In genomic region chr1:2169200-2169836, GRCh38 we compare ENCODE assay signal across 27 cellular contexts.
"Had no signal": no experiment of that assay in that cellular context is flagged by ENCODE, and none has a peak within 500 bp of the region (broad histone marks: within the 10 kb centered on the region; RNA-seq: fewer than 3 reads in every experiment).

No MANE protein-coding gene starts in this region.

- DNase-seq: naive B cell; naive thymus-derived CD8-positive, alpha-beta T cell; nephron progenitor cell; occipital lobe; psoas muscle; right lobe of liver; sigmoid colon; small intestine; stimulated activated CD4-positive, alpha-beta T cell treated with anti-CD3 and anti-CD28 coated beads, Interleukin-15, amount 100 ng/mL, for 24 hours; stimulated activated CD4-positive, alpha-beta T cell treated with anti-CD3 and anti-CD28 coated beads, Interleukin-2, amount 100 ng/mL, for 24 hours; stimulated activated CD4-positive, alpha-beta T cell treated with anti-CD3 and anti-CD28 coated beads, Interleukin-2, amount 100 ng/mL, for 48 hours; stimulated activated CD4-positive, alpha-beta T cell treated with anti-CD3 and anti-CD28 coated beads, Interleukin-4, amount 100 ng/mL, for 24 hours; stimulated activated naive CD4-positive, alpha-beta T cell; substantia nigra; testis; tibial artery; transverse colon; upper lobe of right lung; uterus had no signal

- FAIRE-seq: pancreas, small intestine had no signal

- H3K36me3 Mint-ChIP-seq: natural killer cell treated with Interleukin-12 subunit alpha and Interleukin-12 subunit beta and Interleukin-15 and Interleukin-18, amount 100 ng/mL, for 72 hours; type B pancreatic cell had no signal

- H3K27me3 Mint-ChIP-seq: naive B cell; naive thymus-derived CD8-positive, alpha-beta T cell; natural killer cell treated with Interleukin-12 subunit alpha and Interleukin-12 subunit beta and Interleukin-15 and Interleukin-18, amount 100 ng/mL, for 72 hours; stimulated activated naive CD8-positive, alpha-beta T cell treated with anti-CD3 and anti-CD28 coated beads, Interleukin-15, Interleukin-2, amounts not matched to agents 100 ng/mL and 50 ng/mL, for 24 hours; type B pancreatic cell had no signal

- H3K27ac Mint-ChIP-seq: natural killer cell treated with Interleukin-12 subunit alpha and Interleukin-12 subunit beta and Interleukin-15 and Interleukin-18, amount 100 ng/mL, for 72 hours; stimulated activated effector memory CD8-positive, alpha-beta T cell treated with anti-CD3 and anti-CD28 coated beads, Interleukin-12 subunit alpha, Interleukin-12 subunit beta, amount 100 ng/mL, for 72 hours; stimulated activated naive CD8-positive, alpha-beta T cell treated with anti-CD3 and anti-CD28 coated beads, Interleukin-15, Interleukin-2, amounts not matched to agents 100 ng/mL and 50 ng/mL, for 24 hours; type B pancreatic cell had no signal

- H3K4me1 Mint-ChIP-seq: neural crest cell had no signal

- H3K27me3 ChIP-seq: pancreas, right lobe of liver, sigmoid colon, suprapubic skin, testis, transverse colon, upper lobe of right lung, uterus had no signal

- H3K4me1 ChIP-seq: pancreas, psoas muscle, right lobe of liver, testis, transverse colon, upper lobe of right lung, uterus had no signal

- H3K27ac ChIP-seq: pancreas, psoas muscle, right lobe of liver, sigmoid colon, suprapubic skin, testis, tibial artery, transverse colon, upper lobe of right lung had no signal

- H3K9me3 Mint-ChIP-seq: naive B cell; naive thymus-derived CD8-positive, alpha-beta T cell; natural killer cell treated with Interleukin-12 subunit alpha and Interleukin-12 subunit beta and Interleukin-15 and Interleukin-18, amount 100 ng/mL, for 72 hours; nephron progenitor cell; neural crest cell; stimulated activated effector memory CD8-positive, alpha-beta T cell treated with anti-CD3 and anti-CD28 coated beads, Interleukin-12 subunit alpha, Interleukin-12 subunit beta, amount 100 ng/mL, for 72 hours; stimulated activated naive CD8-positive, alpha-beta T cell treated with anti-CD3 and anti-CD28 coated beads, Interleukin-15, Interleukin-2, amounts not matched to agents 100 ng/mL and 50 ng/mL, for 24 hours; type B pancreatic cell had no signal

- ATAC-seq: naive thymus-derived CD8-positive, alpha-beta T cell; natural killer cell treated with Interleukin-12 subunit alpha and Interleukin-12 subunit beta and Interleukin-15 and Interleukin-18, amount 100 ng/mL, for 72 hours; pancreas; psoas muscle; right cardiac atrium; right lobe of liver; stimulated activated effector memory CD8-positive, alpha-beta T cell treated with anti-CD3 and anti-CD28 coated beads, Interleukin-12 subunit alpha, Interleukin-12 subunit beta, amount 100 ng/mL, for 72 hours; upper lobe of right lung had no signal

- H3K4me3 Mint-ChIP-seq: naive B cell; naive thymus-derived CD8-positive, alpha-beta T cell; natural killer cell treated with Interleukin-12 subunit alpha and Interleukin-12 subunit beta and Interleukin-15 and Interleukin-18, amount 100 ng/mL, for 72 hours; neural crest cell; stimulated activated effector memory CD8-positive, alpha-beta T cell treated with anti-CD3 and anti-CD28 coated beads, Interleukin-12 subunit alpha, Interleukin-12 subunit beta, amount 100 ng/mL, for 72 hours; stimulated activated naive CD8-positive, alpha-beta T cell treated with anti-CD3 and anti-CD28 coated beads, Interleukin-15, Interleukin-2, amounts not matched to agents 100 ng/mL and 50 ng/mL, for 24 hours; type B pancreatic cell had no signal

- H3K36me3 ChIP-seq: pancreas, right lobe of liver, sigmoid colon, suprapubic skin, transverse colon, upper lobe of right lung, uterus had no signal

- H3K4me3 ChIP-seq: pancreas, psoas muscle, right lobe of liver, sigmoid colon, suprapubic skin, testis, tibial artery, transverse colon, upper lobe of right lung, uterus had no signal

- H3K9me3 ChIP-seq: pancreas, psoas muscle, right lobe of liver, sigmoid colon, suprapubic skin, testis, tibial artery, transverse colon, upper lobe of right lung, uterus had no signal
